1 cellular context compared by ENCODE assay signal in genomic region chr6:141248056-141248799, GRCh38.
TF ChIP-seq lines count a peak whose summit lies in the region.

No MANE protein-coding gene starts in this region.

TF ChIP-seq in GM12878, 131 proteins besides CTCF, POLR2A, EP300 and RAD21 (continued from another document):
- TF ChIP-seq ZNF592 (IDR thresholded peaks at IDR 0.05) (no peak), MEF2A (IDR thresholded peaks at IDR 0.05; ENCODE audit: insufficient read depth, low read depth, low read length) (no peak), ZNF217 (IDR thresholded peaks at IDR 0.05) (no peak), LARP7 (IDR thresholded peaks at IDR 0.05) (no peak), BHLHE40 (IDR thresholded peaks at IDR 0.05; ENCODE audit: borderline replicate concordance in 1 of 2, low read depth in 2 of 2, low read length in 1 of 2) (no peak)
